14 cellular contexts compared by ENCODE assay signal in genomic region chr5:160262665-160263064, GRCh38. TPM values are rescaled to one million over a fixed set of nuclear protein-coding genes. Genes with fewer than 3 reads are reported as not detected.
DNase-seq lines count a peak whose midpoint lies in the region; TF ChIP-seq lines count a peak whose summit lies in the region.
"Had no signal": no experiment of that assay in that cellular context is flagged by ENCODE, and none has a peak within 500 bp of the region (broad histone marks: within the 10 kb centered on the region; RNA-seq: fewer than 3 reads in every experiment).

No MANE protein-coding gene starts in this region.

- no TSS peak for BruUV-seq in Calu3 (replicated peaks; lab: Mats Ljungman, UMichigan)

- H3K4me3 Mint-ChIP-seq in Calu3 (ENCODE audit: low read depth, unreplicated experiment): no peak overlapping the region
- H3K4me3 Mint-ChIP-seq in brain: peak overlapping the region in 1 of 5 experiments; percentile 33
- H3K4me3 Mint-ChIP-seq in nephron: no peak overlapping the region

- H3K27ac Mint-ChIP-seq in Calu3 (ENCODE audit: unreplicated experiment) (peak overlapping the region; percentile 23), brain (peak overlapping the region in 3 of 5 experiments; percentile 29 to 96 (median 65)), nephron (peak overlapping the region; percentile 21 to 84 (median 48))

- no peak overlapping the region for H3K4me3 ChIP-seq in HUES64 (ENCODE audit: low read length)
- H3K4me3 ChIP-seq in tibial artery: no peak overlapping the region
- H3K4me3 ChIP-seq: adrenal gland, psoas muscle had no signal

- H3K9me3 ChIP-seq in HUES64 (ENCODE audit: insufficient read depth, low read depth, low read length): no peaks in the 10 kb centered on the region
- H3K9me3 ChIP-seq in tibial artery: no peaks in the 10 kb centered on the region
- H3K9me3 ChIP-seq: adrenal gland, psoas muscle had no signal

- intact Hi-C loops in Calu3 (cut with micrococcal nuclease; ENCODE audit: unreplicated experiment): loop anchor here (5.0 kb wide), 2 partner anchors 50 to 80 kb away; partner anchors contain the start of gene CCNJL
- intact Hi-C loops in tibial artery (cut with DNase I; ENCODE audit: low total_unique reads): no loop called here

- no peaks in the 10 kb centered on the region for H3K27me3 Mint-ChIP-seq in Calu3 (ENCODE audit: unreplicated experiment)
- H3K27me3 Mint-ChIP-seq in brain: peaks cover 3% of the 10 kb centered on the region
- H3K27me3 Mint-ChIP-seq in nephron (ENCODE audit: low read depth): peaks cover 4% of the 10 kb centered on the region

- H3K36me3 Mint-ChIP-seq in Calu3 (ENCODE audit: insufficient read depth, unreplicated experiment) (peaks cover 13% of the 10 kb centered on the region), brain (peaks cover 12% of the 10 kb centered on the region), nephron (ENCODE audit: low read depth) (peaks cover 21% of the 10 kb centered on the region)

- 91% methylated on average over 6 of the region's 6 CpGs for WGBS in HUES64

- peaks cover 51% of the 10 kb centered on the region for H3K4me1 ChIP-seq in HUES64 (ENCODE audit: insufficient read depth, low read length)
- H3K4me1 ChIP-seq in tibial artery: no peaks in the 10 kb centered on the region
- H3K4me1 ChIP-seq: psoas muscle had no signal

- H3K9ac ChIP-seq in HUES64 (ENCODE audit: low read depth, low read length): no peak overlapping the region; the same call in 1 of the 2 replicates

- DNase-seq in Calu3 (no peak), activated T-cell treated with anti-CD3 and anti-CD28 coated beads for 4 hours (no peak), A172 (ENCODE audit: low spot score) (no peak), GM19238 (ENCODE audit: insufficient read length, low spot score) (no peak), tibial artery (no peak)
- DNase-seq: adrenal gland, DMS153, GOT3, NCI-H1694 treated with DMSO at 0.1 percent for 48 hours, psoas muscle had no signal

- H3K27me3 ChIP-seq in HUES64 (ENCODE audit: insufficient read depth, low read length) (no peaks in the 10 kb centered on the region), tibial artery (no peaks in the 10 kb centered on the region)
- H3K27me3 ChIP-seq: adrenal gland had no signal

- H3K36me3 ChIP-seq in HUES64 (ENCODE audit: insufficient read depth, low read length) (peaks cover 15% of the 10 kb centered on the region), tibial artery (no peaks in the 10 kb centered on the region)
- H3K36me3 ChIP-seq: adrenal gland had no signal

- TF ChIP-seq CTCF in Calu3 (IDR thresholded peaks at IDR 0.05; ENCODE audit: unreplicated experiment) (no peak), brain (conservative IDR thresholded peaks at IDR 0.05) (no peak), nephron (IDR thresholded peaks at IDR 0.05; ENCODE audit: unreplicated experiment in 3 of 3) (no peak), tibial artery (IDR thresholded peaks at IDR 0.05) (no peak)

- H3K27ac ChIP-seq in HUES64 (ENCODE audit: low read depth, low read length): peak overlapping the region; percentile 53; the same call in 1 of the 2 replicates
- H3K27ac ChIP-seq in tibial artery: no peak overlapping the region
- H3K27ac ChIP-seq: adrenal gland, psoas muscle had no signal

- H3K4me1 Mint-ChIP-seq in Calu3 (ENCODE audit: low read depth, unreplicated experiment) (peaks cover 34% of the 10 kb centered on the region), brain (peaks cover 54% of the 10 kb centered on the region), nephron (peaks cover 31% of the 10 kb centered on the region)

- CTCF ChIA-PET in Calu3 (lab: Charles Lee): no interaction called here

- H3K9me3 Mint-ChIP-seq in Calu3 (ENCODE audit: low read depth, unreplicated experiment) (no peaks in the 10 kb centered on the region), brain (no peaks in the 10 kb centered on the region), nephron (no peaks in the 10 kb centered on the region)

RNA-seq across cellular contexts. Expression of gene FABP6, which starts 33.4 kb away (rescaled TPM):
- 1.0 and 1.6 TPM in 2 replicates for total RNA-seq in Calu3 (2022)
- 5.1 TPM for polyA plus RNA-seq in HUES64 (2013, experiment 1 of 2)
- polyA plus RNA-seq in HUES64 (2013, experiment 2 of 2): 4.2 TPM
- polyA plus RNA-seq in brain (ENCODE audit: insufficient read depth, low read depth, low replicate concordance): 7.7 TPM
- total RNA-seq in A172 (2014; rRNA removed; shearing (Covaris generic)): 0.17 and 1.5 TPM in 2 replicates
- total RNA-seq: kidney epithelial cell had no signal

RNA-seq across cellular contexts. Expression of gene CCNJL, which starts 49.7 kb away (rescaled TPM):
- 13.2 and 17.4 TPM in 2 replicates for total RNA-seq in Calu3 (2022)
- polyA plus RNA-seq in HUES64 (2013, experiment 1 of 2): 22.6 TPM
- polyA plus RNA-seq in HUES64 (2013, experiment 2 of 2): 26.2 TPM
- polyA plus RNA-seq in brain (ENCODE audit: insufficient read depth, low read depth, low replicate concordance): 8.4 TPM
- 10.5 and 15.2 TPM in 2 replicates for total RNA-seq in A172 (2014; rRNA removed; shearing (Covaris generic))
